In the genomic region with DNA sequence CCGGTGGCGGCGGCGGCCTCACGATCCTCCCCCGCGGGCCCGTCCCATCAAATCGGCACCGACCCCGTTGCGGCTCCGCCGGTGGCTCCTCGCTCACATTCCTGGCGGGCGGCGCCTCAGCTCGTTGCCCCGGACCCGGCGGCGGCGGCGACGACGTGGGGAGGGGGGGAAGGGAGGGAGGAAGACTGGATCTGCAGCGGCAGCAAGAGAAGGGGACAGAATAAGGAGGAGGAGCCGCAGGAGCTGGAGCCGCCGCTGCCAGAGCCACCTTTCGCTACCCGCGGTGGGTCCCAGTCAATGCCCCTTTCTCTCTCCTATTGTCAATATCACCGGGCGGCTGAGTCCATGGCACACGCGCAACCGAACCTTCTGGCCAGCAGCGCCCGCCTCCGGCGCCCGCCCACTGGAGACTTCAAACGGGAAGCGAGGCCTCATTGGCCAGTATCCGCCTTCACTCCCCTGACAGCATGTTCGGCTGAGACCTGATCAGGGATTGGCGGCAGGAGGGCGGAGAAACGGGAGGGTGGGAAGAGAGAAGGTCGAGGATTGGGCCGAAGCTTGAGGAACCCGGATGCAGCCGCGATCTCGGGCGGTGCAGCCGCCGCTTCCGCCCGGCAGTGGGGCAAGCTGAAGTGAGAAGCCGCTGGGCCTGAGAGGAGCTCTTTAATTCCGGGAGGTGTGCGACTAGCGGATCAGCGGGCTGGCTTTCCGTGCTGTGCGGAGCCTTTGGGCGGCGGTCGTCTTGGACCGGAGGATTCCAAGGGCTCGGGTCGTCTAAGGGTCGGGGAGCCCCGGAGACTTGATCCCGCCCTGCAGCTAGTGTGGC, we compare ENCODE assay signal across 1 cellular context.
TF ChIP-seq lines count a peak whose summit lies in the region.

Gene PPP2R5E (minus strand): TSS at position 378 of the 826 bp plus-strand sequence. CDS start 3,692 bp downstream, outside the sequence.

TF ChIP-seq in K562, 482 proteins besides CTCF, POLR2A, EP300 and RAD21 (continued from another document and continues in another):
- TF ChIP-seq, protein P1, sequence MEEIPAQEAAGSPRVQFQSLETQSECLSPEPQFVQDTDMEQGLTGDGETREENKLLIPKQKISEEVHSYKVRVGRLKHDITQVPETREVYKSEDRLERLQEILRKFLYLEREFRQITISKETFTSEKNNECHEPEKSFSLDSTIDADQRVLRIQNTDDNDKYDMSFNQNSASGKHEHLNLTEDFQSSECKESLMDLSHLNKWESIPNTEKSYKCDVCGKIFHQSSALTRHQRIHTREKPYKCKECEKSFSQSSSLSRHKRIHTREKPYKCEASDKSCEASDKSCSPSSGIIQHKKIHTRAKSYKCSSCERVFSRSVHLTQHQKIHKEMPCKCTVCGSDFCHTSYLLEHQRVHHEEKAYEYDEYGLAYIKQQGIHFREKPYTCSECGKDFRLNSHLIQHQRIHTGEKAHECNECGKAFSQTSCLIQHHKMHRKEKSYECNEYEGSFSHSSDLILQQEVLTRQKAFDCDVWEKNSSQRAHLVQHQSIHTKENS (CRISPR knock-in tag; IDR thresholded peaks at IDR 0.05): no peak
- TF ChIP-seq RBFOX2 (IDR thresholded peaks at IDR 0.05; ENCODE audit: low read depth, low read length) (peak; percentile 95), SIN3B (IDR thresholded peaks at IDR 0.05; ENCODE audit: low read depth) (0 out of 2 replicates have a peak, but pooled peaks have one; percentile 26), ZNF140 (CRISPR knock-in tag; IDR thresholded peaks at IDR 0.05) (no peak), GTF2F1 (IDR thresholded peaks at IDR 0.05; ENCODE audit: low read depth, low read length) (no peak), ZNF77 (CRISPR knock-in tag; IDR thresholded peaks at IDR 0.05) (no peak), ZNF232 (CRISPR knock-in tag; IDR thresholded peaks at IDR 0.05) (no peak), HNRNPH1 (optimal IDR thresholded peaks at IDR 0.05; ENCODE audit: low read depth, low read length) (no peak), ZNF644 (tag; IDR thresholded peaks at IDR 0.05; ENCODE audit: low read depth) (no peak), SAFB (IDR thresholded peaks at IDR 0.05; ENCODE audit: borderline replicate concordance, low read depth, low read length) (no peak), TEAD2 (tag; IDR thresholded peaks at IDR 0.05) (no peak), IFI16 (CRISPR knock-in tag; IDR thresholded peaks at IDR 0.05) (no peak), CBX1 (IDR thresholded peaks at IDR 0.05; ENCODE audit: low read depth) (no peak), POLR3G (IDR thresholded peaks at IDR 0.05; ENCODE audit: extremely low read depth, insufficient read length, insufficient replicate concordance) (no peak), HLTF (IDR thresholded peaks at IDR 0.05) (no peak), CCNT2 (IDR thresholded peaks at IDR 0.05; ENCODE audit: borderline replicate concordance, extremely low read depth, insufficient read length, low read depth, low read length) (peak; percentile 44), JUNB (CRISPR knock-in tag; conservative IDR thresholded peaks at IDR 0.05) (no peak), MAFG (tag; conservative IDR thresholded peaks at IDR 0.05) (no peak), NFIX (CRISPR knock-in tag; IDR thresholded peaks at IDR 0.05; ENCODE audit: low read depth) (no peak), ZKSCAN3 (CRISPR knock-in tag; IDR thresholded peaks at IDR 0.05) (no peak), NCOA6 (IDR thresholded peaks at IDR 0.05) (no peak), ZNF589 (CRISPR knock-in tag; IDR thresholded peaks at IDR 0.05; ENCODE audit: low read depth) (no peak), GABPA (tag; conservative IDR thresholded peaks at IDR 0.05; ENCODE audit: low read depth) (peak; percentile 86), HSF4 (CRISPR knock-in tag; IDR thresholded peaks at IDR 0.05; ENCODE audit: borderline replicate concordance) (no peak), ZNF41 (CRISPR knock-in tag; conservative IDR thresholded peaks at IDR 0.05) (no peak), SOX6 (IDR thresholded peaks at IDR 0.05) (no peak), RBM17 (IDR thresholded peaks at IDR 0.05; ENCODE audit: borderline replicate concordance, low read depth, low read length) (no peak), MAZ (CRISPR knock-in tag; conservative IDR thresholded peaks at IDR 0.05 in 1 of 2, IDR thresholded peaks at IDR 0.05 in 1 of 2) (peak; percentile 49 to 54; a peak in 3 of 4 replicates), ZNF24 (IDR thresholded peaks at IDR 0.05) (no peak), ZBED1 (IDR thresholded peaks at IDR 0.05) (no peak), BRF2 (IDR thresholded peaks at IDR 0.05; ENCODE audit: borderline replicate concordance, insufficient read depth, insufficient read length) (no peak), ZNF668 (CRISPR knock-in tag; IDR thresholded peaks at IDR 0.05) (no peak), NCOR1 (IDR thresholded peaks at IDR 0.05) (no peak), ZFP30 (CRISPR knock-in tag; IDR thresholded peaks at IDR 0.05; ENCODE audit: borderline replicate concordance) (no peak), ZNF239 (CRISPR knock-in tag; IDR thresholded peaks at IDR 0.05) (no peak), POLR2H (tag; IDR thresholded peaks at IDR 0.05; ENCODE audit: low read depth) (peak; percentile 44; the same call in 1 of the 2 replicates), ZFP36 (IDR thresholded peaks at IDR 0.05; ENCODE audit: low read depth, low read length, partially characterized antibody) (no peak), DPF2 (IDR thresholded peaks at IDR 0.05) (no peak), ADNP (tag; IDR thresholded peaks at IDR 0.05) (no peak), NR2C1 (IDR thresholded peaks at IDR 0.05) (no peak), NR2C1 (tag; IDR thresholded peaks at IDR 0.05) (no peak), CTBP1 (IDR thresholded peaks at IDR 0.05; ENCODE audit: borderline replicate concordance) (peak; percentile 11; the same call in 1 of the 2 replicates), EHMT2 (IDR thresholded peaks at IDR 0.05) (no peak), C11orf30 (IDR thresholded peaks at IDR 0.05; ENCODE audit: low read depth) (peak; percentile 54), ZC3H4 (CRISPR knock-in tag; IDR thresholded peaks at IDR 0.05; ENCODE audit: borderline replicate concordance) (no peak), TAF15 (IDR thresholded peaks at IDR 0.05; ENCODE audit: low read depth, low read length) (no peak), ZKSCAN8 (CRISPR knock-in tag; IDR thresholded peaks at IDR 0.05) (no peak), CREM (IDR thresholded peaks at IDR 0.05; ENCODE audit: low read depth) (peak; percentile 56), FOS (IDR thresholded peaks at IDR 0.05; ENCODE audit: extremely low read depth, insufficient read length) (peak; percentile 87), NBN (IDR thresholded peaks at IDR 0.05; ENCODE audit: low read depth) (no peak), ZNF224 (CRISPR knock-in tag; IDR thresholded peaks at IDR 0.05) (no peak)
- TF ChIP-seq, protein P2, sequence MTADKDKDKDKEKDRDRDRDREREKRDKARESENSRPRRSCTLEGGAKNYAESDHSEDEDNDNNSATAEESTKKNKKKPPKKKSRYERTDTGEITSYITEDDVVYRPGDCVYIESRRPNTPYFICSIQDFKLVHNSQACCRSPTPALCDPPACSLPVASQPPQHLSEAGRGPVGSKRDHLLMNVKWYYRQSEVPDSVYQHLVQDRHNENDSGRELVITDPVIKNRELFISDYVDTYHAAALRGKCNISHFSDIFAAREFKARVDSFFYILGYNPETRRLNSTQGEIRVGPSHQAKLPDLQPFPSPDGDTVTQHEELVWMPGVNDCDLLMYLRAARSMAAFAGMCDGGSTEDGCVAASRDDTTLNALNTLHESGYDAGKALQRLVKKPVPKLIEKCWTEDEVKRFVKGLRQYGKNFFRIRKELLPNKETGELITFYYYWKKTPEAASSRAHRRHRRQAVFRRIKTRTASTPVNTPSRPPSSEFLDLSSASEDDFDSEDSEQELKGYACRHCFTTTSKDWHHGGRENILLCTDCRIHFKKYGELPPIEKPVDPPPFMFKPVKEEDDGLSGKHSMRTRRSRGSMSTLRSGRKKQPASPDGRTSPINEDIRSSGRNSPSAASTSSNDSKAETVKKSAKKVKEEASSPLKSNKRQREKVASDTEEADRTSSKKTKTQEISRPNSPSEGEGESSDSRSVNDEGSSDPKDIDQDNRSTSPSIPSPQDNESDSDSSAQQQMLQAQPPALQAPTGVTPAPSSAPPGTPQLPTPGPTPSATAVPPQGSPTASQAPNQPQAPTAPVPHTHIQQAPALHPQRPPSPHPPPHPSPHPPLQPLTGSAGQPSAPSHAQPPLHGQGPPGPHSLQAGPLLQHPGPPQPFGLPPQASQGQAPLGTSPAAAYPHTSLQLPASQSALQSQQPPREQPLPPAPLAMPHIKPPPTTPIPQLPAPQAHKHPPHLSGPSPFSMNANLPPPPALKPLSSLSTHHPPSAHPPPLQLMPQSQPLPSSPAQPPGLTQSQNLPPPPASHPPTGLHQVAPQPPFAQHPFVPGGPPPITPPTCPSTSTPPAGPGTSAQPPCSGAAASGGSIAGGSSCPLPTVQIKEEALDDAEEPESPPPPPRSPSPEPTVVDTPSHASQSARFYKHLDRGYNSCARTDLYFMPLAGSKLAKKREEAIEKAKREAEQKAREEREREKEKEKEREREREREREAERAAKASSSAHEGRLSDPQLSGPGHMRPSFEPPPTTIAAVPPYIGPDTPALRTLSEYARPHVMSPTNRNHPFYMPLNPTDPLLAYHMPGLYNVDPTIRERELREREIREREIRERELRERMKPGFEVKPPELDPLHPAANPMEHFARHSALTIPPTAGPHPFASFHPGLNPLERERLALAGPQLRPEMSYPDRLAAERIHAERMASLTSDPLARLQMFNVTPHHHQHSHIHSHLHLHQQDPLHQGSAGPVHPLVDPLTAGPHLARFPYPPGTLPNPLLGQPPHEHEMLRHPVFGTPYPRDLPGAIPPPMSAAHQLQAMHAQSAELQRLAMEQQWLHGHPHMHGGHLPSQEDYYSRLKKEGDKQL (CRISPR knock-in tag; IDR thresholded peaks at IDR 0.05; ENCODE audit: borderline replicate concordance): no peak
- TF ChIP-seq, protein P3, sequence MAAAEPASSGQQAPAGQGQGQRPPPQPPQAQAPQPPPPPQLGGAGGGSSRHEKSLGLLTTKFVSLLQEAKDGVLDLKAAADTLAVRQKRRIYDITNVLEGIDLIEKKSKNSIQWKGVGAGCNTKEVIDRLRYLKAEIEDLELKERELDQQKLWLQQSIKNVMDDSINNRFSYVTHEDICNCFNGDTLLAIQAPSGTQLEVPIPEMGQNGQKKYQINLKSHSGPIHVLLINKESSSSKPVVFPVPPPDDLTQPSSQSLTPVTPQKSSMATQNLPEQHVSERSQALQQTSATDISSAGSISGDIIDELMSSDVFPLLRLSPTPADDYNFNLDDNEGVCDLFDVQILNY (CRISPR knock-in tag; IDR thresholded peaks at IDR 0.05): no peak
- TF ChIP-seq, protein P4, sequence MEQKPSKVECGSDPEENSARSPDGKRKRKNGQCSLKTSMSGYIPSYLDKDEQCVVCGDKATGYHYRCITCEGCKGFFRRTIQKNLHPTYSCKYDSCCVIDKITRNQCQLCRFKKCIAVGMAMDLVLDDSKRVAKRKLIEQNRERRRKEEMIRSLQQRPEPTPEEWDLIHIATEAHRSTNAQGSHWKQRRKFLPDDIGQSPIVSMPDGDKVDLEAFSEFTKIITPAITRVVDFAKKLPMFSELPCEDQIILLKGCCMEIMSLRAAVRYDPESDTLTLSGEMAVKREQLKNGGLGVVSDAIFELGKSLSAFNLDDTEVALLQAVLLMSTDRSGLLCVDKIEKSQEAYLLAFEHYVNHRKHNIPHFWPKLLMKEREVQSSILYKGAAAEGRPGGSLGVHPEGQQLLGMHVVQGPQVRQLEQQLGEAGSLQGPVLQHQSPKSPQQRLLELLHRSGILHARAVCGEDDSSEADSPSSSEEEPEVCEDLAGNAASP (IDR thresholded peaks at IDR 0.05): no peak
- TF ChIP-seq, protein P5, sequence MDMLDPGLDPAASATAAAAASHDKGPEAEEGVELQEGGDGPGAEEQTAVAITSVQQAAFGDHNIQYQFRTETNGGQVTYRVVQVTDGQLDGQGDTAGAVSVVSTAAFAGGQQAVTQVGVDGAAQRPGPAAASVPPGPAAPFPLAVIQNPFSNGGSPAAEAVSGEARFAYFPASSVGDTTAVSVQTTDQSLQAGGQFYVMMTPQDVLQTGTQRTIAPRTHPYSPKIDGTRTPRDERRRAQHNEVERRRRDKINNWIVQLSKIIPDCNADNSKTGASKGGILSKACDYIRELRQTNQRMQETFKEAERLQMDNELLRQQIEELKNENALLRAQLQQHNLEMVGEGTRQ (CRISPR knock-in tag; IDR thresholded peaks at IDR 0.05): no peak
- TF ChIP-seq, protein P6, sequence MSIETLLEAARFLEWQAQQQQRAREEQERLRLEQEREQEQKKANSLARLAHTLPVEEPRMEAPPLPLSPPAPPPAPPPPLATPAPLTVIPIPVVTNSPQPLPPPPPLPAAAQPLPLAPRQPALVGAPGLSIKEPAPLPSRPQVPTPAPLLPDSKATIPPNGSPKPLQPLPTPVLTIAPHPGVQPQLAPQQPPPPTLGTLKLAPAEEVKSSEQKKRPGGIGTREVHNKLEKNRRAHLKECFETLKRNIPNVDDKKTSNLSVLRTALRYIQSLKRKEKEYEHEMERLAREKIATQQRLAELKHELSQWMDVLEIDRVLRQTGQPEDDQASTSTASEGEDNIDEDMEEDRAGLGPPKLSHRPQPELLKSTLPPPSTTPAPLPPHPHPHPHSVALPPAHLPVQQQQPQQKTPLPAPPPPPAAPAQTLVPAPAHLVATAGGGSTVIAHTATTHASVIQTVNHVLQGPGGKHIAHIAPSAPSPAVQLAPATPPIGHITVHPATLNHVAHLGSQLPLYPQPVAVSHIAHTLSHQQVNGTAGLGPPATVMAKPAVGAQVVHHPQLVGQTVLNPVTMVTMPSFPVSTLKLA (conservative IDR thresholded peaks at IDR 0.05): peak; percentile 68 to 85; a peak in 3 of 4 replicates
- TF ChIP-seq, protein P7, sequence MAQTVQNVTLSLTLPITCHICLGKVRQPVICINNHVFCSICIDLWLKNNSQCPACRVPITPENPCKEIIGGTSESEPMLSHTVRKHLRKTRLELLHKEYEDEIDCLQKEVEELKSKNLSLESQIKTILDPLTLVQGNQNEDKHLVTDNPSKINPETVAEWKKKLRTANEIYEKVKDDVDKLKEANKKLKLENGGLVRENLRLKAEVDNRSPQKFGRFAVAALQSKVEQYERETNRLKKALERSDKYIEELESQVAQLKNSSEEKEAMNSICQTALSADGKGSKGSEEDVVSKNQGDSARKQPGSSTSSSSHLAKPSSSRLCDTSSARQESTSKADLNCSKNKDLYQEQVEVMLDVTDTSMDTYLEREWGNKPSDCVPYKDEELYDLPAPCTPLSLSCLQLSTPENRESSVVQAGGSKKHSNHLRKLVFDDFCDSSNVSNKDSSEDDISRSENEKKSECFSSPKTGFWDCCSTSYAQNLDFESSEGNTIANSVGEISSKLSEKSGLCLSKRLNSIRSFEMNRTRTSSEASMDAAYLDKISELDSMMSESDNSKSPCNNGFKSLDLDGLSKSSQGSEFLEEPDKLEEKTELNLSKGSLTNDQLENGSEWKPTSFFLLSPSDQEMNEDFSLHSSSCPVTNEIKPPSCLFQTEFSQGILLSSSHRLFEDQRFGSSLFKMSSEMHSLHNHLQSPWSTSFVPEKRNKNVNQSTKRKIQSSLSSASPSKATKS (CRISPR knock-in tag; IDR thresholded peaks at IDR 0.05): no peak
